Comparison of ENCODE assay signal across 2 cellular contexts in genomic region chr7:98136423-98136822, GRCh38.
TF ChIP-seq lines count a peak whose summit lies in the region.

No MANE protein-coding gene starts in this region.

TF ChIP-seq in A549, 52 proteins besides CTCF, POLR2A, EP300 and RAD21 (continued from another document):
- TF ChIP-seq CBX2 (IDR thresholded peaks at IDR 0.05; ENCODE audit: borderline replicate concordance, low read depth) (no peak), MAX (IDR thresholded peaks at IDR 0.05) (no peak), HOXB13 (CRISPR knock-in tag; IDR thresholded peaks at IDR 0.05; ENCODE audit: low read depth) (no peak), HES2 (IDR thresholded peaks at IDR 0.05) (no peak), TP53 (CRISPR knock-in tag; IDR thresholded peaks at IDR 0.05) (no peak), RNF2 (IDR thresholded peaks at IDR 0.05; ENCODE audit: borderline replicate concordance, low read depth) (no peak), ZFP36 (IDR thresholded peaks at IDR 0.05; ENCODE audit: borderline replicate concordance, partially characterized antibody) (no peak)

TF ChIP-seq in WTC11, 78 proteins besides CTCF, POLR2A, EP300 and RAD21 (continued from another document):
- no peak for TF ChIP-seq E2F4 (CRISPR knock-in tag; IDR thresholded peaks at IDR 0.05; ENCODE audit: borderline replicate concordance, low read depth)
- no peak for TF ChIP-seq TP53 (CRISPR knock-in tag; IDR thresholded peaks at IDR 0.05)
- no peak for TF ChIP-seq HMGA2 (CRISPR knock-in tag; IDR thresholded peaks at IDR 0.05)
- TF ChIP-seq IRF2 (CRISPR knock-in tag; IDR thresholded peaks at IDR 0.05; ENCODE audit: borderline replicate concordance, low read depth), result no peak
- TF ChIP-seq SOX15 (CRISPR knock-in tag; IDR thresholded peaks at IDR 0.05), result no peak
